In genomic region chr22:25067851-25068421, GRCh38 we compare ENCODE assay signal across 9 cellular contexts.
DNase-seq lines count a peak whose midpoint lies in the region; ATAC-seq and TF ChIP-seq lines count a peak whose summit lies in the region.
"Had no signal": no experiment of that assay in that cellular context is flagged by ENCODE, and none has a peak within 500 bp of the region (broad histone marks: within the 10 kb centered on the region; RNA-seq: fewer than 3 reads in every experiment).

No MANE protein-coding gene starts in this region.

- H3K9me3 Mint-ChIP-seq in activated CD4-positive, alpha-beta T cell treated with anti-CD3 and anti-CD28 coated beads for 36 hours (ENCODE audit: low read depth), result no peaks in the 10 kb centered on the region

- H3K4me3 ChIP-seq in skeletal muscle tissue (ENCODE audit: low read length in 3 of 3) (peak overlapping the region in 1 of 3 donors; percentile 6), ovary (no peak overlapping the region)

- peak overlapping the region; percentile 78 for H3K4me3 Mint-ChIP-seq in activated CD4-positive, alpha-beta T cell treated with anti-CD3 and anti-CD28 coated beads for 36 hours

- ATAC-seq in activated CD4-positive, alpha-beta T cell treated with anti-CD3 and anti-CD28 coated beads for 36 hours, result peak; percentile 74

- H3K9me3 ChIP-seq in skeletal muscle tissue (ENCODE audit: control insufficient read depth in 3 of 3, low read length in 3 of 3) (no peaks in the 10 kb centered on the region), ovary (no peaks in the 10 kb centered on the region)

- H3K4me1 ChIP-seq in skeletal muscle tissue (ENCODE audit: control insufficient read depth in 3 of 3, insufficient read depth in 3 of 3, low read length in 3 of 3) (peaks cover 21 to 37% (median 22%) of the 10 kb centered on the region in 3 donors), ovary (ENCODE audit: insufficient read depth) (peaks cover 13% of the 10 kb centered on the region)

- H3K36me3 ChIP-seq in skeletal muscle tissue (ENCODE audit: control insufficient read depth in 3 of 3, insufficient read depth in 3 of 3, low read length in 3 of 3) (no peaks in the 10 kb centered on the region), ovary (no peaks in the 10 kb centered on the region)

- peak overlapping the region; percentile 38 to 66 (median 65) for H3K9ac ChIP-seq in skeletal muscle tissue (ENCODE audit: low read depth in 1 of 3, low read length in 3 of 3)

- peak; percentile 57 for DNase-seq in CD1c-positive myeloid dendritic cell (ENCODE audit: extremely low spot score)
- peak; percentile 90 for DNase-seq in activated CD4-positive, alpha-beta T cell treated with anti-CD3 and anti-CD28 coated beads for 36 hours
- DNase-seq in cerebellum (ENCODE audit: low spot score), result peak; percentile 21
- DNase-seq in dermis blood vessel endothelial cell, result no peak
- no peak for DNase-seq in ovary
- DNase-seq in AML-193 (lab: John Stamatoyannopoulos, UW), result no peak
- no peak for DNase-seq in ACHN
- DNase-seq: NCI-H187 had no signal

- in situ Hi-C loops in ACHN (cut with HindIII; ENCODE audit: low pct_ligation_motif_present, low pct_unique_long_range_greater_than_20kb, low sequenced_read_pairs), result no loop called here

- peaks cover 2% of the 10 kb centered on the region for H3K36me3 Mint-ChIP-seq in activated CD4-positive, alpha-beta T cell treated with anti-CD3 and anti-CD28 coated beads for 36 hours (ENCODE audit: low read depth)

- H3K27me3 Mint-ChIP-seq in activated CD4-positive, alpha-beta T cell treated with anti-CD3 and anti-CD28 coated beads for 36 hours, result no peaks in the 10 kb centered on the region

- H3K4me1 Mint-ChIP-seq in activated CD4-positive, alpha-beta T cell treated with anti-CD3 and anti-CD28 coated beads for 36 hours, result peaks cover 88% of the 10 kb centered on the region

- H3K27me3 ChIP-seq in skeletal muscle tissue (ENCODE audit: control insufficient read depth in 3 of 3, insufficient read depth in 3 of 3, low read length in 3 of 3) (peaks cover 0 to 6% (median 0%) of the 10 kb centered on the region in 3 donors), ovary (no peaks in the 10 kb centered on the region)

- intact Hi-C loops in activated CD4-positive, alpha-beta T cell treated with anti-CD3 and anti-CD28 coated beads for 36 hours (cut with DNase I, micrococcal nuclease), result loop anchor here (1.0 to 5.0 kb wide), 4 partner anchors 8 to 1604 kb away; partner anchors contain the start of gene SGSM1 (in 1 of the 2)
- intact Hi-C loops in ovary (cut with DNase I), result no loop called here

- POLR2A ChIA-PET in activated CD4-positive, alpha-beta T cell treated with anti-CD3 and anti-CD28 coated beads for 36 hours (lab: Charles Lee), result interaction anchor here (1.2 to 1.5 kb wide), 2 partner anchors 8 to 18 kb away, joined by 4 to 10 read pairs; no protein-coding TSS in a partner anchor

- CTCF ChIA-PET in activated CD4-positive, alpha-beta T cell treated with anti-CD3 and anti-CD28 coated beads for 36 hours (lab: Charles Lee), result interaction anchor here (0.6 to 5.9 kb wide), 8 partner anchors 9 to 130 kb away, joined by 3 to 46 read pairs (median 4); no protein-coding TSS in a partner anchor

- peak overlapping the region; percentile 93 for H3K27ac Mint-ChIP-seq in activated CD4-positive, alpha-beta T cell treated with anti-CD3 and anti-CD28 coated beads for 36 hours

- peak overlapping the region; percentile 66 for H3K27ac ChIP-seq in skeletal muscle tissue (ENCODE audit: low read depth, low read length)
- H3K27ac ChIP-seq in ovary, result no peak overlapping the region

- 84 to 93% (median 90%) methylated on average over 18 of the region's 18 CpGs for WGBS in ovary, 3 donors

- TF ChIP-seq POLR2A in ovary (IDR thresholded peaks at IDR 0.05), result no peak

- no peak for TF ChIP-seq EP300 in ovary (IDR thresholded peaks at IDR 0.05)

- no peak for TF ChIP-seq CTCF in ovary (IDR thresholded peaks at IDR 0.05)

Comparison
In these comparisons a context has a peak if more than half of its experiments do, and no peak if none do; other contexts are left out.
1. DNase-seq: peak in CD1c-positive myeloid dendritic cell (single experiment), activated CD4-positive, alpha-beta T cell treated with anti-CD3 and anti-CD28 coated beads for 36 hours (single experiment) and cerebellum (single experiment); none in dermis blood vessel endothelial cell (single experiment), ovary (0 of 5), AML-193 (0 of 2) and ACHN (single experiment).
2. intact Hi-C loops: an anchor here in activated CD4-positive, alpha-beta T cell treated with anti-CD3 and anti-CD28 coated beads for 36 hours (1.0 to 5.0 kb wide); none called in ovary.